In genomic region chr13:27270594-27271520, GRCh38 we compare ENCODE assay signal across 1 cellular context.
TF ChIP-seq lines count a peak whose summit lies in the region.

A gene with protein sequence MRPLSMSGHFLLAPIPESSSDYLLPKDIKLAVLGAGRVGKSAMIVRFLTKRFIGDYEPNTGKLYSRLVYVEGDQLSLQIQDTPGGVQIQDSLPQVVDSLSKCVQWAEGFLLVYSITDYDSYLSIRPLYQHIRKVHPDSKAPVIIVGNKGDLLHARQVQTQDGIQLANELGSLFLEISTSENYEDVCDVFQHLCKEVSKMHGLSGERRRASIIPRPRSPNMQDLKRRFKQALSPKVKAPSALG (plus strand): TSS chr13:27270830. CDS start chr13:27270945, 115 bp downstream.

TF ChIP-seq in HepG2, 621 proteins besides CTCF, POLR2A, EP300 and RAD21 (continued from another document and continues in another):
- TF ChIP-seq, protein P1, sequence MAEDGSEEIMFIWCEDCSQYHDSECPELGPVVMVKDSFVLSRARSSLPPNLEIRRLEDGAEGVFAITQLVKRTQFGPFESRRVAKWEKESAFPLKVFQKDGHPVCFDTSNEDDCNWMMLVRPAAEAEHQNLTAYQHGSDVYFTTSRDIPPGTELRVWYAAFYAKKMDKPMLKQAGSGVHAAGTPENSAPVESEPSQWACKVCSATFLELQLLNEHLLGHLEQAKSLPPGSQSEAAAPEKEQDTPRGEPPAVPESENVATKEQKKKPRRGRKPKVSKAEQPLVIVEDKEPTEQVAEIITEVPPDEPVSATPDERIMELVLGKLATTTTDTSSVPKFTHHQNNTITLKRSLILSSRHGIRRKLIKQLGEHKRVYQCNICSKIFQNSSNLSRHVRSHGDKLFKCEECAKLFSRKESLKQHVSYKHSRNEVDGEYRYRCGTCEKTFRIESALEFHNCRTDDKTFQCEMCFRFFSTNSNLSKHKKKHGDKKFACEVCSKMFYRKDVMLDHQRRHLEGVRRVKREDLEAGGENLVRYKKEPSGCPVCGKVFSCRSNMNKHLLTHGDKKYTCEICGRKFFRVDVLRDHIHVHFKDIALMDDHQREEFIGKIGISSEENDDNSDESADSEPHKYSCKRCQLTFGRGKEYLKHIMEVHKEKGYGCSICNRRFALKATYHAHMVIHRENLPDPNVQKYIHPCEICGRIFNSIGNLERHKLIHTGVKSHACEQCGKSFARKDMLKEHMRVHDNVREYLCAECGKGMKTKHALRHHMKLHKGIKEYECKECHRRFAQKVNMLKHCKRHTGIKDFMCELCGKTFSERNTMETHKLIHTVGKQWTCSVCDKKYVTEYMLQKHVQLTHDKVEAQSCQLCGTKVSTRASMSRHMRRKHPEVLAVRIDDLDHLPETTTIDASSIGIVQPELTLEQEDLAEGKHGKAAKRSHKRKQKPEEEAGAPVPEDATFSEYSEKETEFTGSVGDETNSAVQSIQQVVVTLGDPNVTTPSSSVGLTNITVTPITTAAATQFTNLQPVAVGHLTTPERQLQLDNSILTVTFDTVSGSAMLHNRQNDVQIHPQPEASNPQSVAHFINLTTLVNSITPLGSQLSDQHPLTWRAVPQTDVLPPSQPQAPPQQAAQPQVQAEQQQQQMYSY (CRISPR knock-in tag; IDR thresholded peaks at IDR 0.05), result 0 out of 2 replicates have a peak, but pooled peaks have one; percentile 19
- TF ChIP-seq ZNF263 (CRISPR knock-in tag; IDR thresholded peaks at IDR 0.05), result peak; percentile 62
- peak; percentile 39; the same call in 1 of the 2 replicates for TF ChIP-seq ZNF556 (CRISPR knock-in tag; IDR thresholded peaks at IDR 0.05; ENCODE audit: borderline replicate concordance)
- peak; percentile 74 for TF ChIP-seq ASH2L (IDR thresholded peaks at IDR 0.05; ENCODE audit: insufficient read length, low read depth, low read length)
- no peak for TF ChIP-seq ZNF747 (CRISPR knock-in tag; IDR thresholded peaks at IDR 0.05; ENCODE audit: borderline replicate concordance)
- no peak for TF ChIP-seq PCBP2 (optimal IDR thresholded peaks at IDR 0.05; ENCODE audit: low read depth, low read length, poor library complexity, severe bottlenecking)
- TF ChIP-seq ZKSCAN1 (IDR thresholded peaks at IDR 0.05; ENCODE audit: low read length), result no peak
- TF ChIP-seq ZSCAN21 (CRISPR knock-in tag; IDR thresholded peaks at IDR 0.05; ENCODE audit: borderline replicate concordance), result no peak; the same call in 1 of the 2 replicates
- TF ChIP-seq SP140L (CRISPR knock-in tag; IDR thresholded peaks at IDR 0.05; ENCODE audit: borderline replicate concordance), result no peak
- peak; percentile 90 for TF ChIP-seq ZGPAT (CRISPR knock-in tag; IDR thresholded peaks at IDR 0.05)
- TF ChIP-seq ZBTB2 (CRISPR knock-in tag; IDR thresholded peaks at IDR 0.05; ENCODE audit: low read depth), result peak; percentile 59
- peak; percentile 74 for TF ChIP-seq SRSF1 (optimal IDR thresholded peaks at IDR 0.05; ENCODE audit: low read depth, low read length)
- TF ChIP-seq THRA (CRISPR knock-in tag; IDR thresholded peaks at IDR 0.05; ENCODE audit: borderline replicate concordance), result 0 out of 2 replicates have a peak, but pooled peaks have one; percentile 42
- TF ChIP-seq NRL (CRISPR knock-in tag; IDR thresholded peaks at IDR 0.05; ENCODE audit: borderline replicate concordance), result no peak
- TF ChIP-seq GFI1 (CRISPR knock-in tag; IDR thresholded peaks at IDR 0.05; ENCODE audit: borderline replicate concordance), result 0 out of 2 replicates have a peak, but pooled peaks have one; percentile 72
- TF ChIP-seq HDAC6 (IDR thresholded peaks at IDR 0.05; ENCODE audit: low read depth, low read length), result no peak
- no peak for TF ChIP-seq TBP (CRISPR knock-in tag; IDR thresholded peaks at IDR 0.05)
- TF ChIP-seq ZFY (CRISPR knock-in tag; IDR thresholded peaks at IDR 0.05), result peak; percentile 90
- peak; percentile 39; the same call in 1 of the 2 replicates for TF ChIP-seq SP4 (CRISPR knock-in tag; IDR thresholded peaks at IDR 0.05)
- no peak for TF ChIP-seq ZNF878 (CRISPR knock-in tag; IDR thresholded peaks at IDR 0.05)
- peak; percentile 68; the same call in 1 of the 2 replicates for TF ChIP-seq TSC22D2 (CRISPR knock-in tag; IDR thresholded peaks at IDR 0.05; ENCODE audit: borderline replicate concordance)
- TF ChIP-seq ZBTB7B (CRISPR knock-in tag; IDR thresholded peaks at IDR 0.05), result peak; percentile 99
- peak; percentile 51 for TF ChIP-seq RXRA (CRISPR knock-in tag; IDR thresholded peaks at IDR 0.05)
- TF ChIP-seq ZNF512B (CRISPR knock-in tag; IDR thresholded peaks at IDR 0.05; ENCODE audit: borderline replicate concordance), result peak; percentile 39; the same call in 1 of the 2 replicates
- TF ChIP-seq, protein P2, sequence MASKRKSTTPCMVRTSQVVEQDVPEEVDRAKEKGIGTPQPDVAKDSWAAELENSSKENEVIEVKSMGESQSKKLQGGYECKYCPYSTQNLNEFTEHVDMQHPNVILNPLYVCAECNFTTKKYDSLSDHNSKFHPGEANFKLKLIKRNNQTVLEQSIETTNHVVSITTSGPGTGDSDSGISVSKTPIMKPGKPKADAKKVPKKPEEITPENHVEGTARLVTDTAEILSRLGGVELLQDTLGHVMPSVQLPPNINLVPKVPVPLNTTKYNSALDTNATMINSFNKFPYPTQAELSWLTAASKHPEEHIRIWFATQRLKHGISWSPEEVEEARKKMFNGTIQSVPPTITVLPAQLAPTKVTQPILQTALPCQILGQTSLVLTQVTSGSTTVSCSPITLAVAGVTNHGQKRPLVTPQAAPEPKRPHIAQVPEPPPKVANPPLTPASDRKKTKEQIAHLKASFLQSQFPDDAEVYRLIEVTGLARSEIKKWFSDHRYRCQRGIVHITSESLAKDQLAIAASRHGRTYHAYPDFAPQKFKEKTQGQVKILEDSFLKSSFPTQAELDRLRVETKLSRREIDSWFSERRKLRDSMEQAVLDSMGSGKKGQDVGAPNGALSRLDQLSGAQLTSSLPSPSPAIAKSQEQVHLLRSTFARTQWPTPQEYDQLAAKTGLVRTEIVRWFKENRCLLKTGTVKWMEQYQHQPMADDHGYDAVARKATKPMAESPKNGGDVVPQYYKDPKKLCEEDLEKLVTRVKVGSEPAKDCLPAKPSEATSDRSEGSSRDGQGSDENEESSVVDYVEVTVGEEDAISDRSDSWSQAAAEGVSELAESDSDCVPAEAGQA (IDR thresholded peaks at IDR 0.05; ENCODE audit: low read depth), result no peak
- TF ChIP-seq, protein P2 (CRISPR knock-in tag; IDR thresholded peaks at IDR 0.05; ENCODE audit: borderline replicate concordance), result no peak
- TF ChIP-seq GRHL1 (CRISPR knock-in tag; conservative IDR thresholded peaks at IDR 0.05), result no peak
- no peak for TF ChIP-seq ZNF3 (CRISPR knock-in tag; IDR thresholded peaks at IDR 0.05)
- TF ChIP-seq HDAC2 (CRISPR knock-in tag; IDR thresholded peaks at IDR 0.05), result peak; percentile 56; the same call in 1 of the 2 replicates
- peak; percentile 76 for TF ChIP-seq SAP130 (CRISPR knock-in tag; IDR thresholded peaks at IDR 0.05; ENCODE audit: low read depth)
- no peak for TF ChIP-seq NR0B2 (CRISPR knock-in tag; IDR thresholded peaks at IDR 0.05)
- TF ChIP-seq ZNF567 (CRISPR knock-in tag; IDR thresholded peaks at IDR 0.05; ENCODE audit: borderline replicate concordance), result peak; percentile 24; the same call in 1 of the 2 replicates
